16 cellular contexts compared by ENCODE assay signal in the genomic region with DNA sequence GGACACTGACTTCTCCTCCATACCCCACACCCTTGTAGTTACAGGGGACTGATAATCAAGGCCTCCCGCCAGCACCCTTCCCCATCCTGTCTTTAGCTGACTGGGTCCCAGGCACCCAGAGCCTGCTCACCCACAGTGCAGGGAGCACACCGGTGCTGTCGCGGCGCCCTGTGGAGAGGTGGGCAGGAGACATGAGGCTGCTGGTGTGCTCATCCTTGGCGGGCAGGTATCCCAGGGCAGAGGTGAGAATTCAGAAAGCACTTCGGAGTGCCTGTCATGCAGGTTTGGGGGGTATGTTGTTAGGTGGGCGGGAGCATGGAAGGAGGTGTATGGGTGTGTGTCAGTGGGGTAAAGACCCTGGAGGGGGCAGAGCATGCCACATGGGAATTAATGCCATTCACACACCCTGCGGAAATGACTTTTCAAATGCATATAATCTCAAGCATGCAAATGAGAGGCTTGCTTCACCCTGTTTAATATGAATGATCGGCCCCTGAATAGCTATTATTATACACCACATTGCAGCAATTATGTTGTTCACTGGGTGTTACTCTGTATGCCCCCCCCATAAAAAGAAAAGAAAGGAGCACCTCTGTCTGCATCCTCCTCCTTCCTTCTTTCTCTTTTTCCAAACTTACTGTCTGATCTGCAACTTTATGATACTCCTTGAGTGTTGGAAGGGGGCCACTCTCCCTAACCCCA. TPM values are rescaled to one million over a fixed set of nuclear protein-coding genes. Genes with fewer than 3 reads are reported as not detected.
DNase-seq lines count a peak whose midpoint lies in the region; ATAC-seq and TF ChIP-seq lines count a peak whose summit lies in the region.
"Had no signal": no experiment of that assay in that cellular context is flagged by ENCODE, and none has a peak within 500 bp of the region (broad histone marks: within the 10 kb centered on the region; RNA-seq: fewer than 3 reads in every experiment).

No MANE protein-coding gene starts in this region.

- peak; percentile 80 for DNase-seq in A673 (ENCODE audit: low spot score)
- no peak for DNase-seq in naive B cell
- DNase-seq in GM20000 (ENCODE audit: low spot score) = no peak
- DNase-seq in HT-29 (ENCODE audit: low spot score) = no peak
- DNase-seq in psoas muscle = no peak
- DNase-seq: activated effector memory CD4-positive, alpha-beta T cell treated with anti-CD3 and anti-CD28 coated beads, Interleukin-2, amount 50 U/mL, for 16 hours; amniotic stem cell; NCI-H1048; stimulated activated CD8-positive, alpha-beta memory T cell treated with anti-CD3 and anti-CD28 coated beads, Interleukin-4, amount 100 ng/mL, for 48 hours; T-helper 9 cell had no signal

- ATAC-seq in naive B cell (ENCODE audit: low read depth in 2 of 2) (no peak), GM21723 (IDR thresholded peaks at IDR 0.05; ENCODE audit: unreplicated experiment) (no peak), psoas muscle (no peak)
- ATAC-seq: K562 had no signal

- H3K27ac Mint-ChIP-seq in brain (peak overlapping the region in 4 of 5 experiments; percentile 73 to 94 (median 84)), naive B cell (peak overlapping the region; percentile 21 to 99 (median 50))

- peak overlapping the region in 3 of 5 experiments; percentile 45 to 81 (median 70) for H3K4me3 Mint-ChIP-seq in brain
- peak overlapping the region in 5 of 8 donors; percentile 5 to 88 (median 49) for H3K4me3 Mint-ChIP-seq in naive B cell

- H3K9ac ChIP-seq in HUES48 (ENCODE audit: low read depth, low read length) = no peak overlapping the region

- H3K9me3 ChIP-seq in A673 (ENCODE audit: low read depth, low read length, poor library complexity, severe bottlenecking) (no peaks in the 10 kb centered on the region), HUES48 (ENCODE audit: control insufficient read depth, insufficient read depth, low read length) (no peaks in the 10 kb centered on the region), psoas muscle (no peaks in the 10 kb centered on the region)
- H3K9me3 ChIP-seq: suprapubic skin had no signal

- POLR2A ChIA-PET in A673 (lab: Charles Lee; ENCODE audit: low non-redundant PET) = no interaction called here

- H3K4me1 Mint-ChIP-seq in brain = peaks cover 52% of the 10 kb centered on the region
- H3K4me1 Mint-ChIP-seq in naive B cell = peaks cover 27 to 43% (median 41%) of the 10 kb centered on the region in 3 donors

- peaks cover 18% of the 10 kb centered on the region for H3K36me3 ChIP-seq in A673 (ENCODE audit: insufficient read depth, low read length, poor library complexity, severe bottlenecking)
- peaks cover 14% of the 10 kb centered on the region for H3K36me3 ChIP-seq in HUES48 (ENCODE audit: control insufficient read depth, insufficient read depth, low read length)
- peaks cover 0 to 18% of the 10 kb centered on the region in 2 donors for H3K36me3 ChIP-seq in psoas muscle (ENCODE audit: insufficient read depth in 1 of 2, low read depth in 1 of 2)

- H3K4me3 ChIP-seq in A673 (ENCODE audit: low read depth, low read length, poor library complexity, severe bottlenecking) (peak overlapping the region; percentile 17), HUES48 (ENCODE audit: low read depth, low read length) (peak overlapping the region; percentile 11; the same call in 1 of the 2 replicates), psoas muscle (no peak overlapping the region)
- H3K4me3 ChIP-seq: K562, lung had no signal

- TF ChIP-seq CTCF in A673 (conservative IDR thresholded peaks at IDR 0.05; ENCODE audit: low read depth, low read length) (no peak), brain (conservative IDR thresholded peaks at IDR 0.05) (no peak), GM20000 (IDR thresholded peaks at IDR 0.05; ENCODE audit: extremely low read depth, missing control alignments) (no peak), psoas muscle (IDR thresholded peaks at IDR 0.05) (no peak)

- BruUV-seq in A673 (replicated peaks; lab: Mats Ljungman, UMichigan) = no TSS peak

- H3K36me3 Mint-ChIP-seq in brain = peaks cover 27% of the 10 kb centered on the region
- H3K36me3 Mint-ChIP-seq in naive B cell = peaks cover 0 to 9% of the 10 kb centered on the region in 2 donors

- H3K27me3 ChIP-seq in A673 (replicated peaks; ENCODE audit: insufficient read depth, low read depth, low read length, poor library complexity) (no peaks in the 10 kb centered on the region), HUES48 (ENCODE audit: control insufficient read depth, insufficient read depth, low read length) (peaks cover 32% of the 10 kb centered on the region), psoas muscle (ENCODE audit: insufficient read depth in 3 of 3, low read length in 2 of 3) (no peaks in the 10 kb centered on the region)
- H3K27me3 ChIP-seq: suprapubic skin had no signal

- intact Hi-C loops in A673 (cut with micrococcal nuclease; ENCODE audit: unreplicated experiment) (no loop called here), psoas muscle (cut with DNase I) (no loop called here)

- 90 to 92% (median 90%) methylated on average over 10 of the region's 10 CpGs for WGBS in psoas muscle, 3 donors

- CTCF ChIA-PET in A673 (lab: Charles Lee) = interaction anchor here (0.6 kb wide), 1 partner anchor 137 kb away, joined by 3 read pairs; no protein-coding TSS in a partner anchor

- H3K4me1 ChIP-seq in A673 (ENCODE audit: insufficient read depth, low read length, poor library complexity, severe bottlenecking) (peaks cover 44% of the 10 kb centered on the region), HUES48 (ENCODE audit: control insufficient read depth, insufficient read depth, low read length) (peaks cover 45% of the 10 kb centered on the region), psoas muscle (peaks cover 20% of the 10 kb centered on the region)

- H3K9me3 Mint-ChIP-seq in brain (no peaks in the 10 kb centered on the region), naive B cell (no peaks in the 10 kb centered on the region)

- H3K27me3 Mint-ChIP-seq in brain (peaks cover 41% of the 10 kb centered on the region), naive B cell (no peaks in the 10 kb centered on the region)

- H3K27ac ChIP-seq in A673 (ENCODE audit: low read depth, low read length, poor library complexity, severe bottlenecking) (peak overlapping the region; percentile 72), HUES48 (ENCODE audit: low read depth, low read length) (peak overlapping the region; percentile 73), psoas muscle (no peak overlapping the region)
- H3K27ac ChIP-seq: suprapubic skin had no signal

RNA-seq across cellular contexts. Expression of a gene that starts 15.9 kb away (rescaled TPM):
- total RNA-seq in A673 (2021) (53.9 and 56.7 TPM in 2 replicates), psoas muscle (10 to 100 TPM in 2 of 4 donors, 1 to 10 TPM in 2; 6.4 to 12.2 (median 9.9) TPM)
- polyA plus RNA-seq in brain (ENCODE audit: insufficient read depth, low read depth, low replicate concordance) (184 TPM), naive B cell (ENCODE audit: low read depth in 6 of 6) (1 to 10 TPM in 5 of 6 donors, under 1 TPM in 1; 0.55 to 4.7 (median 2.2) TPM), psoas muscle (1 to 10 TPM; 4.6 to 7.5 (median 5.9) TPM)
- total RNA-seq in HT-29 (2014; rRNA removed; shearing (Covaris generic)) = 17.2 and 18.4 TPM in 2 replicates
